1 cellular context compared by ENCODE assay signal in genomic region chr3:108602249-108602934, GRCh38.
TF ChIP-seq lines count a peak whose summit lies in the region.

No MANE protein-coding gene starts in this region.

TF ChIP-seq in GM23338, 12 proteins besides CTCF, POLR2A, EP300 and RAD21:
- TF ChIP-seq REST (IDR thresholded peaks at IDR 0.05; ENCODE audit: unreplicated experiment) (no peak), ZNF462 (CRISPR knock-in tag; IDR thresholded peaks at IDR 0.05) (no peak), EZH2 (IDR thresholded peaks at IDR 0.05; ENCODE audit: low read depth, unreplicated experiment) (no peak), EZH2phosphoT487 (IDR thresholded peaks at IDR 0.05; ENCODE audit: unreplicated experiment) (no peak), CREB1 (CRISPR knock-in tag; IDR thresholded peaks at IDR 0.05; ENCODE audit: low read depth) (no peak), JUNB (IDR thresholded peaks at IDR 0.05; ENCODE audit: unreplicated experiment) (no peak), ZNF114 (CRISPR knock-in tag; IDR thresholded peaks at IDR 0.05) (no peak), ZNF331 (CRISPR knock-in tag; IDR thresholded peaks at IDR 0.05; ENCODE audit: low read depth) (no peak), ETS1 (IDR thresholded peaks at IDR 0.05) (no peak), POLR2AphosphoS5 (IDR thresholded peaks at IDR 0.05; ENCODE audit: low read depth) (no peak), STAT1 (IDR thresholded peaks at IDR 0.05; ENCODE audit: unreplicated experiment) (no peak), NANOG (IDR thresholded peaks at IDR 0.05; ENCODE audit: borderline replicate concordance) (no peak)
